ENCODE assay signal across 17 cellular contexts in genomic region chr4:99586747-99587146, GRCh38. TPM values are rescaled to one million over a fixed set of nuclear protein-coding genes. Genes with fewer than 3 reads are reported as not detected.
"Had no signal": no experiment of that assay in that cellular context is flagged by ENCODE, and none has a peak within 500 bp of the region (broad histone marks: within the 10 kb centered on the region; RNA-seq: fewer than 3 reads in every experiment).

No MANE protein-coding gene starts in this region.

- ATAC-seq: activated T-cell treated with anti-CD3 and anti-CD28 coated beads, Interleukin-2, amount 50 U/mL, for 72 hours; naive thymus-derived CD4-positive, alpha-beta T cell had no signal

- H3K9me3 ChIP-seq: ascending aorta, right lobe of liver, spleen, vagina had no signal

- DNase-seq: activated CD4-positive, alpha-beta T cell treated with anti-CD3 and anti-CD28 coated beads, Interleukin-2, amount 50 U/mL, for 1 hour; activated CD4-positive, CD25-positive, alpha-beta regulatory T cell treated with anti-CD3 and anti-CD28 coated beads, Interleukin-2, amount 50 U/mL, for 72 hours; activated effector memory CD4-positive, alpha-beta T cell treated with anti-CD3 and anti-CD28 coated beads, Interleukin-2, amount 50 U/mL, for 16 hours; activated naive CD4-positive, alpha-beta T cell treated with anti-CD3 and anti-CD28 coated beads, Interleukin-2, amount 50 U/mL, for 16 hours; activated T-cell treated with anti-CD3 and anti-CD28 coated beads, Interleukin-2, amount 50 U/mL, for 72 hours; cortex of kidney; naive thymus-derived CD4-positive, alpha-beta T cell; right lobe of liver; spleen; stimulated activated naive CD4-positive, alpha-beta T cell treated with Interleukin-2 at 50 U/mL for 16 hours; substantia nigra; T1000; trophoblast cell had no signal

- H3K4me1 ChIP-seq: neural progenitor cell, spleen, vagina had no signal

- H3K36me3 ChIP-seq: ascending aorta, neural progenitor cell, spleen, vagina had no signal

- H3K4me3 ChIP-seq: ascending aorta, neural progenitor cell, right lobe of liver, spleen, vagina had no signal

- H3K4me2 ChIP-seq: neural progenitor cell had no signal

- H3K27me3 ChIP-seq: ascending aorta, neural progenitor cell, right lobe of liver, vagina had no signal

- H3K27ac ChIP-seq: neural progenitor cell, spleen, vagina had no signal

RNA-seq across cellular contexts. Expression of gene MTTP, which starts 12.1 kb away (rescaled TPM):
- total RNA-seq: osteoblast, vagina had no signal

RNA-seq across cellular contexts. Expression of gene TRMT10A, which starts 22.9 kb away (rescaled TPM):
- total RNA-seq: ascending aorta had no signal
